In the genomic region with DNA sequence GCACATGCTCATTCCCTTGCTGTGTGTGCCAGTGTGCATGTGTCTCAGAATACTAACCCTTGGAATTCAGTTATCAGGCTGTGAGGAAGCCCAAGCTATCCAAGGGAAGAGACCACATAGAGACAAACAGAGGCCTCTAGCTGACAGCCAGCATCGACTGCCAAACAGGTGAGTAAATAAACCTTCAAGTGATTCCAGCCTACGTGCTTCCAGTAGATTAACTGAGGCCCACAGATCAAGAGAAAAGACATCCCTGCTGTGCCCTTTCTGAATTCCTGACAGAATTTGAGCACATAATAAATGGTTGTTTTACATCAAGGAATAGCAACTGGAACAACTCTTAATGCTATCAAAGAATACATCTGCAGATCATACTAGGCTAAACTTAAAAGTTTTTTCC, we compare ENCODE assay signal across 17 cellular contexts. TPM values are rescaled to one million over a fixed set of nuclear protein-coding genes. Genes with fewer than 3 reads are reported as not detected.
DNase-seq lines count a peak whose midpoint lies in the region; ATAC-seq and TF ChIP-seq lines count a peak whose summit lies in the region.
"Had no signal": no experiment of that assay in that cellular context is flagged by ENCODE, and none has a peak within 500 bp of the region (broad histone marks: within the 10 kb centered on the region; RNA-seq: fewer than 3 reads in every experiment).

No MANE protein-coding gene starts in this region.

- H3K4me3 Mint-ChIP-seq in mesothelial cell of epicardium = no peak overlapping the region
- H3K4me3 Mint-ChIP-seq: HFFc6 had no signal

- H3K4me1 Mint-ChIP-seq in mesothelial cell of epicardium = no peaks in the 10 kb centered on the region

- peak; percentile 26 for ATAC-seq in left lobe of liver
- ATAC-seq: PC-3 had no signal

- peaks cover 39% of the 10 kb centered on the region for H3K9me3 Mint-ChIP-seq in mesothelial cell of epicardium

- TF ChIP-seq CTCF in mesothelial cell of epicardium (IDR thresholded peaks at IDR 0.05; ENCODE audit: unreplicated experiment) = no peak

- peaks cover 71% of the 10 kb centered on the region for H3K36me3 Mint-ChIP-seq in mesothelial cell of epicardium

- DNase-seq in NCI-H2081 (lab: John Stamatoyannopoulos, UW) = peak; percentile 1 to 76
- no peak for DNase-seq in NCI-H2081 treated with DMSO at 0.1 percent for 48 hours (lab: John Stamatoyannopoulos, UW)
- DNase-seq in DMS53 treated with DMSO at 0.1 percent for 48 hours (lab: John Stamatoyannopoulos, UW; ENCODE audit: unreplicated experiment) = peak; percentile 71
- peak; percentile 88 for DNase-seq in NCI-H748 (lab: John Stamatoyannopoulos, UW; ENCODE audit: unreplicated experiment)
- no peak for DNase-seq in left lobe of liver (ENCODE audit: low spot score)
- no peak for DNase-seq in kidney tubule cell (ENCODE audit: low spot score)
- no peak for DNase-seq in mesothelial cell of epicardium (ENCODE audit: low spot score in 2 of 2, unreplicated experiment in 2 of 2)
- no peak for DNase-seq in activated naive CD4-positive, alpha-beta T cell (lab: John Stamatoyannopoulos, UW)
- DNase-seq: C1 segment of cervical spinal cord, DMS 273 treated with DMSO at 0.1 percent for 48 hours, HFFc6, MG63, NCI-H1105 treated with DMSO at 0.1 percent for 48 hours, NCI-H2171, NCI-H526, PC-3, T-helper 9 cell had no signal

- no peaks in the 10 kb centered on the region for H3K27me3 Mint-ChIP-seq in mesothelial cell of epicardium (ENCODE audit: low read depth)

- no peak overlapping the region for H3K27ac Mint-ChIP-seq in mesothelial cell of epicardium
- H3K27ac Mint-ChIP-seq: HFFc6 had no signal

RNA-seq across cellular contexts. Expression of a gene that starts 17.5 kb away (rescaled TPM):
- 46.7 TPM for total RNA-seq in left lobe of liver
- total RNA-seq in mesothelial cell of epicardium = 60.7 to 63.3 TPM (median 61.3 TPM) in 3 replicates

Comparison
In these comparisons a context has a peak if more than half of its experiments do, and no peak if none do; other contexts are left out.
1. DNase-seq: peak in NCI-H2081 (2 of 2), DMS53 treated with DMSO at 0.1 percent for 48 hours (single experiment) and NCI-H748 (single experiment); none in NCI-H2081 treated with DMSO at 0.1 percent for 48 hours (single experiment), left lobe of liver (single experiment), kidney tubule cell (single experiment), mesothelial cell of epicardium (0 of 2) and activated naive CD4-positive, alpha-beta T cell (0 of 4).